Comparison of ENCODE assay signal across 9 cellular contexts in genomic region chr11:66976048-66976467, GRCh38. TPM values are rescaled to one million over a fixed set of nuclear protein-coding genes. Genes with fewer than 3 reads are reported as not detected.
DNase-seq lines count a peak whose midpoint lies in the region; FAIRE-seq and TF ChIP-seq lines count a peak whose summit lies in the region.
"Had no signal": no experiment of that assay in that cellular context is flagged by ENCODE, and none has a peak within 500 bp of the region (broad histone marks: within the 10 kb centered on the region; RNA-seq: fewer than 3 reads in every experiment).

No MANE protein-coding gene starts in this region.

- no peaks in the 10 kb centered on the region for H3K9me3 Mint-ChIP-seq in progenitor cell of endocrine pancreas (ENCODE audit: low read depth)

- H3K27me3 ChIP-seq in Loucy (ENCODE audit: insufficient read depth, low read length, poor library complexity, severe bottlenecking) (no peaks in the 10 kb centered on the region), bronchial epithelial cell (ENCODE audit: control insufficient read depth, insufficient read depth, low read length) (no peaks in the 10 kb centered on the region)

- H2AFZ ChIP-seq in Loucy (ENCODE audit: low read length) = no peak overlapping the region

- no peaks in the 10 kb centered on the region for H3K9me2 ChIP-seq in Loucy (replicated peaks; ENCODE audit: low read depth, low read length)

- no peak overlapping the region for H3K4me3 Mint-ChIP-seq in progenitor cell of endocrine pancreas (ENCODE audit: low read depth)

- H3F3A ChIP-seq in Loucy (ENCODE audit: low read depth) = no peaks in the 10 kb centered on the region

- H3K79me2 ChIP-seq in Loucy (ENCODE audit: insufficient read depth, low read length) = no peaks in the 10 kb centered on the region

- H4K20me1 ChIP-seq in Loucy (ENCODE audit: insufficient read depth, low read length, poor library complexity, severe bottlenecking) = no peaks in the 10 kb centered on the region

- no peaks in the 10 kb centered on the region for H3K27me3 Mint-ChIP-seq in progenitor cell of endocrine pancreas

- no peaks in the 10 kb centered on the region for H3K9me3 ChIP-seq in Loucy (ENCODE audit: insufficient read depth, low read depth, low read length)

- H3K4me1 ChIP-seq in Loucy (ENCODE audit: insufficient read depth, low read length, poor library complexity, severe bottlenecking) = no peaks in the 10 kb centered on the region

- H3K4me3 ChIP-seq in Loucy (ENCODE audit: low read length, poor library complexity, severe bottlenecking) = no peak overlapping the region
- H3K4me3 ChIP-seq in bronchial epithelial cell (ENCODE audit: low read depth, low read length) = no peak overlapping the region

- H3K36me3 ChIP-seq in Loucy (ENCODE audit: insufficient read depth, low read length) = no peaks in the 10 kb centered on the region
- H3K36me3 ChIP-seq in bronchial epithelial cell (ENCODE audit: control insufficient read depth, insufficient read depth, low read length) = no peaks in the 10 kb centered on the region

- H3K9ac ChIP-seq in Loucy (ENCODE audit: low read depth, low read length, poor library complexity, severe bottlenecking) = no peak overlapping the region

- no peaks in the 10 kb centered on the region for H3K36me3 Mint-ChIP-seq in progenitor cell of endocrine pancreas (ENCODE audit: insufficient read depth)

- FAIRE-seq in bronchial epithelial cell (lab: Jason Lieb, UNC) = no peak

- TF ChIP-seq CTCF in Loucy (conservative IDR thresholded peaks at IDR 0.05; ENCODE audit: low read length) = peak; percentile 85
- peak; percentile 71 for TF ChIP-seq CTCF in bronchial epithelial cell (IDR thresholded peaks at IDR 0.05; ENCODE audit: insufficient read depth, low read length, severe bottlenecking)
- peak; percentile 73 for TF ChIP-seq CTCF in progenitor cell of endocrine pancreas (IDR thresholded peaks at IDR 0.05; ENCODE audit: unreplicated experiment)

- DNase-seq in GM03348 (ENCODE audit: low spot score) (peak; percentile 42), bronchial epithelial cell (ENCODE audit: low read depth) (no peak), progenitor cell of endocrine pancreas (ENCODE audit: low spot score, unreplicated experiment) (peak; percentile 62), medulla oblongata (ENCODE audit: extremely low spot score) (no peak), inferior parietal cortex (ENCODE audit: extremely low spot score) (no peak), NCI-H146 (lab: John Stamatoyannopoulos, UW) (no peak), DMS79 treated with DMSO at 0.1 percent for 48 hours (lab: John Stamatoyannopoulos, UW) (no peak)
- DNase-seq: NCI-H2029 had no signal

- no peak overlapping the region for H3K27ac Mint-ChIP-seq in progenitor cell of endocrine pancreas

- no peaks in the 10 kb centered on the region for H3K4me1 Mint-ChIP-seq in progenitor cell of endocrine pancreas (ENCODE audit: low read depth)

- no peak overlapping the region for H3K4me2 ChIP-seq in Loucy (ENCODE audit: low read depth, low read length, poor library complexity, severe bottlenecking)

RNA-seq across cellular contexts. Expression of gene C11orf86, which starts 1.0 kb away (rescaled TPM):
- not detected in 2 replicates for total RNA-seq in bronchial epithelial cell
- total RNA-seq in progenitor cell of endocrine pancreas = not detected in 2 replicates

RNA-seq across cellular contexts. Expression of gene PC, which starts 17.9 kb away (rescaled TPM):
- total RNA-seq in bronchial epithelial cell (12.4 and 14.2 TPM in 2 replicates), progenitor cell of endocrine pancreas (25.0 and 26.5 TPM in 2 replicates)

RNA-seq across cellular contexts. Expression of gene SYT12, which starts 46.9 kb away (rescaled TPM):
- total RNA-seq in bronchial epithelial cell (2.0 and 2.9 TPM in 2 replicates), progenitor cell of endocrine pancreas (0.20 and 0.22 TPM in 2 replicates)

Comparison
In these comparisons a context has a peak if more than half of its experiments do, and no peak if none do; other contexts are left out.
1. DNase-seq: peak in GM03348 (single experiment) and progenitor cell of endocrine pancreas (single experiment); none in bronchial epithelial cell (single experiment), medulla oblongata (single experiment), inferior parietal cortex (single experiment), NCI-H146 (single experiment) and DMS79 treated with DMSO at 0.1 percent for 48 hours (single experiment).
2. Peak in every context shown above with its lines, with median percentiles within 50 percentile points of each other: CTCF ChIP-seq.